ENCODE assay signal across 11 cellular contexts in the genomic region with DNA sequence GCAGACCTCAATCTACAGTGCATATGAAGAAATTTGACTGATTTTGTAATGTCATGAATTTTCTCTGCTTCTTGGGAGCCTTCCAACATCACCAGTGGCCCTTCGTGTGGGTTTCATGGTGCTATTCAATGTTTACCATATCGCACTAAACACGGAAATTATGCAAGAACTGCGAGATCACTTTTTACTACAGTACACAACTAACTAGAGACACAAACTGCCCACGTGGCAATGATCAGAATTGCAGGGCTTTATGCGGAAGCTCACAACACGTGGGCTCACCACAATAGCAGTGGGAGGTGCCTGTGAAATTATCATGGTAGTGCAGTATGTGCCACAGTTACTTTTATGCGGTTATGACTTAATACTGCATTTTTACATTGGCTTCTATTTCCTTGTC.
DNase-seq lines count a peak whose midpoint lies in the region; ATAC-seq and TF ChIP-seq lines count a peak whose summit lies in the region.
"Had no signal": no experiment of that assay in that cellular context is flagged by ENCODE, and none has a peak within 500 bp of the region (broad histone marks: within the 10 kb centered on the region; RNA-seq: fewer than 3 reads in every experiment).

No MANE protein-coding gene starts in this region.

- BruUV-seq in PC-3 (replicated peaks; lab: Mats Ljungman, UMichigan), result no TSS peak

- H3F3A ChIP-seq in PC-3 (ENCODE audit: low read length, unreplicated experiment), result no peaks in the 10 kb centered on the region

- no peaks in the 10 kb centered on the region for H3K9me3 ChIP-seq in PC-3 (ENCODE audit: low read length)

- H3K4me2 ChIP-seq in PC-3 (ENCODE audit: low read length), result no peak overlapping the region
- H3K4me2 ChIP-seq: BLaER1, GM23338 had no signal

- TF ChIP-seq CTCF in PC-3 (conservative IDR thresholded peaks at IDR 0.05; ENCODE audit: low read depth, low read length), result no peak

- no peaks in the 10 kb centered on the region for H3K79me2 ChIP-seq in PC-3 (ENCODE audit: low read length)

- no peaks in the 10 kb centered on the region for H3K9me2 ChIP-seq in PC-3 (replicated peaks; ENCODE audit: low read length)

- peak; percentile 58 for DNase-seq in stimulated activated naive CD4-positive, alpha-beta T cell treated with Interleukin-2 at 50 U/mL for 16 hours (lab: John Stamatoyannopoulos, UW)
- DNase-seq in stimulated activated naive CD4-positive, alpha-beta T cell (lab: John Stamatoyannopoulos, UW), result no peak
- DNase-seq in activated CD4-positive, alpha-beta T cell treated with anti-CD3 and anti-CD28 coated beads, Interleukin-2, amount 50 U/mL, for 4 hours, result peak; percentile 16 to 28
- DNase-seq in left colon (no peak), NCI-H2029 treated with DMSO at 0.1 percent for 48 hours (lab: John Stamatoyannopoulos, UW) (no peak), PC-3 (no peak), Kasumi-1 (lab: John Stamatoyannopoulos, UW) (no peak)

- no peaks in the 10 kb centered on the region for H3K27me3 ChIP-seq in PC-3 (ENCODE audit: low read length)
- H3K27me3 ChIP-seq: BLaER1, gastroesophageal sphincter had no signal

- no peaks in the 10 kb centered on the region for H3K4me1 ChIP-seq in PC-3 (ENCODE audit: insufficient read depth, low read length)
- H3K4me1 ChIP-seq: BLaER1 had no signal

- intact Hi-C loops in left colon (cut with DNase I, micrococcal nuclease) (no loop called here), PC-3 (cut with micrococcal nuclease) (no loop called here)

- H3K27ac ChIP-seq in PC-3 (ENCODE audit: low read length), result no peak overlapping the region
- H3K27ac ChIP-seq: BLaER1, gastroesophageal sphincter had no signal

- H3K9ac ChIP-seq in PC-3 (ENCODE audit: low read length), result no peak overlapping the region
- H3K9ac ChIP-seq: BLaER1 had no signal

- CTCF ChIA-PET in PC-3 (lab: Charles Lee), result no interaction called here

- H3K4me3 ChIP-seq in PC-3 (ENCODE audit: low read length), result no peak overlapping the region
- H3K4me3 ChIP-seq: BLaER1, gastroesophageal sphincter, GM23338 had no signal

- H3K36me3 ChIP-seq in PC-3 (ENCODE audit: low read depth, low read length), result no peaks in the 10 kb centered on the region
- H3K36me3 ChIP-seq: BLaER1, gastroesophageal sphincter had no signal

- peak; percentile 18 for ATAC-seq in left colon
- ATAC-seq in HG03469 (IDR thresholded peaks at IDR 0.05; ENCODE audit: unreplicated experiment), result no peak
- ATAC-seq in PC-3, result no peak
- ATAC-seq: gastroesophageal sphincter, GM23338 had no signal

- no peak overlapping the region for H2AFZ ChIP-seq in PC-3 (ENCODE audit: low read length)
- H2AFZ ChIP-seq: GM23338 had no signal

- POLR2A ChIA-PET in PC-3 (lab: Charles Lee; ENCODE audit: unreplicated experiment), result no interaction called here

- no peaks in the 10 kb centered on the region for H4K20me1 ChIP-seq in PC-3 (ENCODE audit: low read length)
- H4K20me1 ChIP-seq: BLaER1 had no signal

Comparison
In these comparisons a context has a peak if more than half of its experiments do, and no peak if none do; other contexts are left out.
1. DNase-seq: peak in stimulated activated naive CD4-positive, alpha-beta T cell treated with Interleukin-2 at 50 U/mL for 16 hours (single experiment) and activated CD4-positive, alpha-beta T cell treated with anti-CD3 and anti-CD28 coated beads, Interleukin-2, amount 50 U/mL, for 4 hours (2 of 2); none in stimulated activated naive CD4-positive, alpha-beta T cell (0 of 6), left colon (0 of 2), NCI-H2029 treated with DMSO at 0.1 percent for 48 hours (single experiment), PC-3 (single experiment) and Kasumi-1 (0 of 2).